ENCODE assay signal across 25 cellular contexts in genomic region chr4:36215627-36216026, GRCh38.
"Had no signal": no experiment of that assay in that cellular context is flagged by ENCODE, and none has a peak within 500 bp of the region (broad histone marks: within the 10 kb centered on the region; RNA-seq: fewer than 3 reads in every experiment).

No MANE protein-coding gene starts in this region.

- H3K4me3 Mint-ChIP-seq: activated CD8-positive, alpha-beta T cell treated with anti-CD3 and anti-CD28 coated beads, Interleukin-2, amount 10 ng/mL, durations not matched to agents 7 days and 5 days; activated T-cell treated with anti-CD3 and anti-CD28 coated beads, Interleukin-2, amount 50 U/mL, for 24 hours; activated T-helper 1 cell treated with anti-CD3 and anti-CD28 coated beads, Interleukin-12 subunit alpha, Interleukin-12 subunit beta, Interleukin-2, Interleukin-4 antibody, amounts not matched to agents 30 ng/mL and 10 ng/mL and 1 ng/mL, durations not matched to agents 14 hours and 24 hours and 36 hours had no signal

- H3K9me3 Mint-ChIP-seq: activated naive CD4-positive, alpha-beta T cell treated with anti-CD3 and anti-CD28 coated beads, Interleukin-2, amount 50 U/mL, for 72 hours; activated T-cell treated with anti-CD3 and anti-CD28 coated beads, Interleukin-2, amount 50 U/mL, for 24 hours; activated T-helper 1 cell treated with anti-CD3 and anti-CD28 coated beads, Interleukin-12 subunit alpha, Interleukin-12 subunit beta, Interleukin-2, Interleukin-4 antibody, amounts not matched to agents 30 ng/mL and 10 ng/mL and 1 ng/mL, durations not matched to agents 14 hours and 24 hours and 36 hours had no signal

- H3K27me3 Mint-ChIP-seq: activated T-cell treated with anti-CD3 and anti-CD28 coated beads, Interleukin-2, amount 50 U/mL, for 24 hours had no signal

- DNase-seq: activated CD4-positive, alpha-beta T cell treated with anti-CD3 and anti-CD28 coated beads for 4 hours; activated CD4-positive, alpha-beta T cell treated with anti-CD3 and anti-CD28 coated beads, Interleukin-2, amount 50 U/mL, for 4 hours; activated CD8-positive, alpha-beta memory T cell treated with anti-CD3 and anti-CD28 coated beads, Interleukin-2, amount 50 U/mL, for 48 hours; activated CD8-positive, alpha-beta T cell treated with anti-CD3 and anti-CD28 coated beads, Interleukin-2, amount 10 ng/mL, durations not matched to agents 7 days and 5 days; activated effector memory CD4-positive, alpha-beta T cell treated with anti-CD3 and anti-CD28 coated beads, Interleukin-2, amount 50 U/mL, for 16 hours; activated naive CD4-positive, alpha-beta T cell treated with Interleukin-2 at 50 U/mL for 16 hours; activated T-cell treated with anti-CD3 and anti-CD28 coated beads, Interleukin-2, amount 50 U/mL, for 24 hours; brain microvascular endothelial cell; MV-4-11; NCI-H1092 treated with DMSO at 0.1 percent for 48 hours; NCI-H1436 treated with DMSO at 0.1 percent for 48 hours; NCI-H187; NCI-H2081; NCI-H510A treated with DMSO at 0.1 percent for 48 hours; NCI-H69; NK-92 treated with Interleukin-12 subunit alpha and Interleukin-12 subunit beta, amount 100 ng/mL, for 24 hours; OCI-M1; Right ventricle myocardium superior; RPMI8226; SJCRH30; SW 1271 had no signal

- H3K27ac Mint-ChIP-seq: activated CD8-positive, alpha-beta T cell treated with anti-CD3 and anti-CD28 coated beads, Interleukin-2, amount 10 ng/mL, durations not matched to agents 7 days and 5 days; activated naive CD4-positive, alpha-beta T cell treated with anti-CD3 and anti-CD28 coated beads, Interleukin-2, amount 50 U/mL, for 72 hours; activated T-cell treated with anti-CD3 and anti-CD28 coated beads, Interleukin-2, amount 50 U/mL, for 24 hours; activated T-helper 1 cell treated with anti-CD3 and anti-CD28 coated beads, Interleukin-12 subunit alpha, Interleukin-12 subunit beta, Interleukin-2, Interleukin-4 antibody, amounts not matched to agents 30 ng/mL and 10 ng/mL and 1 ng/mL, durations not matched to agents 14 hours and 24 hours and 36 hours had no signal

- H3K4me1 ChIP-seq: SJCRH30 had no signal

- H3K9ac ChIP-seq: KMS-11 had no signal

- H3K27ac ChIP-seq: brain microvascular endothelial cell, cardiac muscle cell, KMS-11, SJCRH30 had no signal

- H3K9me3 ChIP-seq: SJCRH30 had no signal

- H3K4me3 ChIP-seq: cardiac muscle cell, SJCRH30 had no signal

- H3K36me3 ChIP-seq: brain microvascular endothelial cell, cardiac muscle cell, SJCRH30 had no signal

- H3K27me3 ChIP-seq: brain microvascular endothelial cell, cardiac muscle cell, SJCRH30 had no signal
